Comparison of ENCODE assay signal across 8 cellular contexts in genomic region chr19:46614114-46614701, GRCh38. TPM values are rescaled to one million over a fixed set of nuclear protein-coding genes. Genes with fewer than 3 reads are reported as not detected.
A peak's percentile ranks its signal among the peaks of the same experiment; 100 is the strongest.
DNase-seq lines count a peak whose midpoint lies in the region; ATAC-seq and TF ChIP-seq lines count a peak whose summit lies in the region.

No MANE protein-coding gene starts in this region.

- peaks cover 32% of the 10 kb centered on the region for H3K36me3 Mint-ChIP-seq in activated T-helper 1 cell treated with anti-CD3 and anti-CD28 coated beads, Interleukin-12 subunit alpha, Interleukin-12 subunit beta, Interleukin-2, Interleukin-4 antibody, amounts not matched to agents 30 ng/mL and 10 ng/mL and 1 ng/mL, durations not matched to agents 14 hours and 24 hours and 36 hours (ENCODE audit: low read depth)

- peak in 1 of 3 donors; percentile 86 for TF ChIP-seq CTCF in omental fat pad (IDR thresholded peaks at IDR 0.05)
- TF ChIP-seq CTCF in tibial artery (IDR thresholded peaks at IDR 0.05) = peak; percentile 92 to 93

- H3K4me1 Mint-ChIP-seq in activated T-helper 1 cell treated with anti-CD3 and anti-CD28 coated beads, Interleukin-12 subunit alpha, Interleukin-12 subunit beta, Interleukin-2, Interleukin-4 antibody, amounts not matched to agents 30 ng/mL and 10 ng/mL and 1 ng/mL, durations not matched to agents 14 hours and 24 hours and 36 hours (ENCODE audit: low read depth) = peaks cover 74% of the 10 kb centered on the region

- H3K4me1 ChIP-seq in tibial artery = peaks cover 7 to 34% (median 27%) of the 10 kb centered on the region in 4 donors

- H3K9me3 ChIP-seq in tibial artery = no peaks in the 10 kb centered on the region

- H3K4me3 ChIP-seq in tibial artery = no peak overlapping the region

- no peaks in the 10 kb centered on the region for H3K9me3 Mint-ChIP-seq in activated T-helper 1 cell treated with anti-CD3 and anti-CD28 coated beads, Interleukin-12 subunit alpha, Interleukin-12 subunit beta, Interleukin-2, Interleukin-4 antibody, amounts not matched to agents 30 ng/mL and 10 ng/mL and 1 ng/mL, durations not matched to agents 14 hours and 24 hours and 36 hours

- peak overlapping the region in 1 of 2 donors; percentile 42 for H3K27ac ChIP-seq in tibial artery

- H3K27ac Mint-ChIP-seq in activated T-helper 1 cell treated with anti-CD3 and anti-CD28 coated beads, Interleukin-12 subunit alpha, Interleukin-12 subunit beta, Interleukin-2, Interleukin-4 antibody, amounts not matched to agents 30 ng/mL and 10 ng/mL and 1 ng/mL, durations not matched to agents 14 hours and 24 hours and 36 hours = peak overlapping the region; percentile 92

- intact Hi-C loops in activated T-helper 1 cell treated with anti-CD3 and anti-CD28 coated beads, Interleukin-12 subunit alpha, Interleukin-12 subunit beta, Interleukin-2, Interleukin-4 antibody, amounts not matched to agents 30 ng/mL and 10 ng/mL and 1 ng/mL, durations not matched to agents 14 hours and 24 hours and 36 hours (cut with micrococcal nuclease) = loop anchor here (1.0 kb wide), 2 partner anchors 20 to 48 kb away; no protein-coding TSS in a partner anchor
- intact Hi-C loops in tibial artery (cut with DNase I; ENCODE audit: low total_unique reads) = loop anchor here (10.0 kb wide), 1 partner anchor 121 kb away; no protein-coding TSS in a partner anchor

- H3K27me3 ChIP-seq in tibial artery = no peaks in the 10 kb centered on the region

- peak; percentile 86 for ATAC-seq in omental fat pad (ENCODE audit: low FRiP score)
- ATAC-seq in HG02763 (IDR thresholded peaks at IDR 0.05; ENCODE audit: unreplicated experiment) = no peak

- in situ Hi-C loops in KBM-7 (cut with MboI; ENCODE audit: low pct_unique_long_range_greater_than_20kb, low sequenced_read_pairs) = no loop called here

- peaks cover 8 to 21% (median 18%) of the 10 kb centered on the region in 3 donors for H3K36me3 ChIP-seq in tibial artery

- DNase-seq in EH (ENCODE audit: low read depth) (peak; percentile 81), KBM-7 (peak; percentile 80), RPMI7951 (ENCODE audit: low read depth) (peak; percentile 72), fibroblast of the conjunctiva (ENCODE audit: low read depth) (peak; percentile 67), omental fat pad (ENCODE audit: low spot score) (peak; percentile 87), tibial artery (peak; percentile 86 to 91)
- peak; percentile 63 for DNase-seq in activated T-helper 1 cell treated with anti-CD3 and anti-CD28 coated beads, Interleukin-12 subunit alpha, Interleukin-12 subunit beta, Interleukin-2, Interleukin-4 antibody, amounts not matched to agents 30 ng/mL and 10 ng/mL and 1 ng/mL, durations not matched to agents 14 hours and 24 hours and 36 hours (ENCODE audit: low spot score)

- peak overlapping the region; percentile 64 for H3K4me3 Mint-ChIP-seq in activated T-helper 1 cell treated with anti-CD3 and anti-CD28 coated beads, Interleukin-12 subunit alpha, Interleukin-12 subunit beta, Interleukin-2, Interleukin-4 antibody, amounts not matched to agents 30 ng/mL and 10 ng/mL and 1 ng/mL, durations not matched to agents 14 hours and 24 hours and 36 hours

- no peaks in the 10 kb centered on the region for H3K27me3 Mint-ChIP-seq in activated T-helper 1 cell treated with anti-CD3 and anti-CD28 coated beads, Interleukin-12 subunit alpha, Interleukin-12 subunit beta, Interleukin-2, Interleukin-4 antibody, amounts not matched to agents 30 ng/mL and 10 ng/mL and 1 ng/mL, durations not matched to agents 14 hours and 24 hours and 36 hours (ENCODE audit: insufficient read depth)

RNA-seq across cellular contexts. Expression of gene PTGIR, which starts 10.7 kb away (rescaled TPM):
- 0.60 and 0.78 TPM in 2 replicates for total RNA-seq in RPMI7951 (2014; rRNA removed; shearing (Covaris generic))
- total RNA-seq in activated T-helper 1 cell treated with anti-CD3 and anti-CD28 coated beads, Interleukin-12 subunit alpha, Interleukin-12 subunit beta, Interleukin-2, Interleukin-4 antibody, amounts not matched to agents 30 ng/mL and 10 ng/mL and 1 ng/mL, durations not matched to agents 14 hours and 24 hours and 36 hours = 217 and 218 TPM in 2 replicates
- 10 to 100 TPM in 1 of 4 donors, 1 to 10 TPM in 3; 4.8 to 10.2 (median 7.9) TPM for total RNA-seq in omental fat pad

RNA-seq across cellular contexts. Expression of gene CALM3, which starts 13.1 kb away (rescaled TPM):
- total RNA-seq in RPMI7951 (2014; rRNA removed; shearing (Covaris generic)) = 173 and 174 TPM in 2 replicates
- 568 and 578 TPM in 2 replicates for total RNA-seq in activated T-helper 1 cell treated with anti-CD3 and anti-CD28 coated beads, Interleukin-12 subunit alpha, Interleukin-12 subunit beta, Interleukin-2, Interleukin-4 antibody, amounts not matched to agents 30 ng/mL and 10 ng/mL and 1 ng/mL, durations not matched to agents 14 hours and 24 hours and 36 hours
- 100 to 1,000 TPM; 112 to 189 (median 132) TPM for total RNA-seq in omental fat pad

RNA-seq across cellular contexts. Expression of gene GNG8, which starts 21.8 kb away (rescaled TPM):
- not detected in 2 replicates for total RNA-seq in RPMI7951 (2014; rRNA removed; shearing (Covaris generic))
- total RNA-seq in activated T-helper 1 cell treated with anti-CD3 and anti-CD28 coated beads, Interleukin-12 subunit alpha, Interleukin-12 subunit beta, Interleukin-2, Interleukin-4 antibody, amounts not matched to agents 30 ng/mL and 10 ng/mL and 1 ng/mL, durations not matched to agents 14 hours and 24 hours and 36 hours = 17.8 and 18.6 TPM in 2 replicates
- total RNA-seq in omental fat pad = not detected

RNA-seq across cellular contexts. Expression of gene DACT3, which starts 46.8 kb away (rescaled TPM):
- 2.2 and 3.3 TPM in 2 replicates for total RNA-seq in RPMI7951 (2014; rRNA removed; shearing (Covaris generic))
- 4.3 and 5.7 TPM in 2 replicates for total RNA-seq in activated T-helper 1 cell treated with anti-CD3 and anti-CD28 coated beads, Interleukin-12 subunit alpha, Interleukin-12 subunit beta, Interleukin-2, Interleukin-4 antibody, amounts not matched to agents 30 ng/mL and 10 ng/mL and 1 ng/mL, durations not matched to agents 14 hours and 24 hours and 36 hours
- under 1 TPM; 0.31 to 0.79 (median 0.52) TPM for total RNA-seq in omental fat pad

Comparison
In these comparisons a context has a peak if more than half of its experiments do, and no peak if none do; other contexts are left out.
1. RNA of gene PTGIR, which starts 10.7 kb away (total RNA-seq): 217 to 218 TPM in activated T-helper 1 cell treated with anti-CD3 and anti-CD28 coated beads, Interleukin-12 subunit alpha, Interleukin-12 subunit beta, Interleukin-2, Interleukin-4 antibody, amounts not matched to agents 30 ng/mL and 10 ng/mL and 1 ng/mL, durations not matched to agents 14 hours and 24 hours and 36 hours; 4.8 to 10.2 TPM in omental fat pad and 0.60 to 0.78 TPM in RPMI7951; every median in the first group is over 10 times any median in the second.
2. RNA of gene GNG8, which starts 21.8 kb away (total RNA-seq): 17.8 to 18.6 TPM in activated T-helper 1 cell treated with anti-CD3 and anti-CD28 coated beads, Interleukin-12 subunit alpha, Interleukin-12 subunit beta, Interleukin-2, Interleukin-4 antibody, amounts not matched to agents 30 ng/mL and 10 ng/mL and 1 ng/mL, durations not matched to agents 14 hours and 24 hours and 36 hours; not detected in RPMI7951 and not detected in omental fat pad; every median in the first group is over 10 times any median in the second.
3. Peak in every context shown above with its lines, with median percentiles within 50 percentile points of each other: DNase-seq.